7 cellular contexts compared by ENCODE assay signal in the genomic region with DNA sequence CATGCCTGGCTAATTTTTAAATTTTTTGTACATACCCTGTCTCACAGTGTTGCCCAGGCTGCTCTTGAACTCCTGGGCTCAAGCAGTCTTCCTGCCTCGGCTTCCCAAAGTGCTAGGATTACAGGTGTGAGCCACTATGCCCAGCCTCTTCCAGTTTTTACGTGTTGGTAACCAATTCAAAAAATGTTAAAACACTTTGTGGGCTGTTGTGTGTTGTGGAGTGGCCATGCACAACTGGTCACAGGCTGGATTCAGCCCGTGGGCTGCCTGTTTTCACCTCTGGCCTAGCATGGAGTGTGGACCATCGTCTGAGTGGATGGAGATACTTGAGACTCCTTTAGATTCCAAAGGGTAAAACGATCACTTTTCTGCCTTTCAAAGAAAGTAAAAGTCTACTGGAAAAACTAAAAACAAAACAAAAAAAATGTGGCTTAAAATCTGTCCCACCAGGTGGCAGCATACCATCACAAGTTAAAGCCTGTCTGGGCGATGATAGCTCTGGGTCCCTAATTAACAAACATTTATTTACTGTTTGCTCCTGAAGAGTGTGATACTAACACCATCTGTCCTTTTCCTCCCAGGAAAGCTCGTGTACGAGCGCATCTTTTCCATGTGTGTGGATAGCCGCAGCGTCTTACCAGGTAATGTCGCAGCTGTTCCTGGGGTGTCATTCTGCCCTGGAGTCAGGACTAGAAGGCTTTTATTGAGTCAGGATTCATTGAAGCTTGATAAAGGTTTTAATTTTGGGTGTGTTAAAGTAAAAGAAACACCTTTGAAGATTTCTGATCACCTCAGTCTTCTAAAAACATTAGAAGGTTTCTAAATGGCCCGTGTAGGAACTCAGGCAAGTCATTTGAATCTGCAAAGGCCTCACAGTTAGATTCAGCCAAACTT. TPM values are rescaled to one million over a fixed set of nuclear protein-coding genes. Genes with fewer than 3 reads are reported as not detected.
DNase-seq lines count a peak whose midpoint lies in the region; ATAC-seq lines count a peak whose summit lies in the region.

No MANE protein-coding gene starts in this region.

- peak; percentile 6 for DNase-seq in DMS114 treated with DMSO at 0.1 percent for 48 hours (lab: John Stamatoyannopoulos, UW; ENCODE audit: unreplicated experiment)
- peak; percentile 22 for DNase-seq in HPDE6-E6E7 (ENCODE audit: extremely low spot score)
- peak; percentile 61 for DNase-seq in RPMI8226
- DNase-seq in cerebellum (ENCODE audit: low spot score) = peak; percentile 69
- DNase-seq in medulla oblongata (ENCODE audit: extremely low spot score) = peak; percentile 85

- ATAC-seq in HG02798 (IDR thresholded peaks at IDR 0.05; ENCODE audit: poor library complexity, unreplicated experiment) = no peak
- ATAC-seq in HG02852 (IDR thresholded peaks at IDR 0.05; ENCODE audit: unreplicated experiment) = no peak

RNA-seq across cellular contexts. Expression of gene VPS35L, which starts 45.8 kb away (rescaled TPM):
- total RNA-seq in cerebellum = 50.4 TPM

Comparison
In these comparisons a context has a peak if more than half of its experiments do, and no peak if none do; other contexts are left out.
1. DNase-seq: peak in every context shown above with its lines; median percentile 85 in medulla oblongata; 69 in cerebellum; 61 in RPMI8226; 22 in HPDE6-E6E7; 6 in DMS114 treated with DMSO at 0.1 percent for 48 hours.